22 cellular contexts compared by ENCODE assay signal in the genomic region with DNA sequence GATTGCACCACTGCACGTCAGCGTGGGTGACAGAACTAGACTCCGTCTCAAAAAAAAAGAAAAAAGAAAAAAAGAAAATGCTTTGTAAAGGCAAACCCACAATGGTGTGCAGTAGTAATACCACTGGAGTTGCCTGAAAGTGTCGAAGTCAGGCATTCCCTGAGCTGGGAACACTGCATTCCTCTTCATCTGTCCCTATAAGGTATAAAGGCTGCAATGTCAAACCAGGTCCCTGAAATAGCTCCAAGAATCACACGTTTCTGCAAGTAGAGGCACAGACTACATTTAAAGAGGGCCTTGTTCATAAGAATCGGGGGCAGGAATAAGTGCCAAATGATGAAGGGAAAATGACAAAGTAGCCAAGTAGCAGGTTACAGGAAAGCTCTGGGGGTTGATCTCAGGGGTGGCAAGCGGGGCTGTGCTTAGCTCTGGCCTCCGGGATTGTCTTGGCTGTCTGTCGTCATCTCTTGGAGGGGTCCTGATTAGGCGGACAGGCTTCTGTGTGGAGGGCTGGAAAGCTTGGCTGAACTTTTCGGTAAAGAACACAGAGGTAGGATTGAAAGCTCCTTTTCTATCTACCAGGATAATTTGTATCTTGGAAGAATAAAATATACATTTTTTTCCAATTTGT.
"Had no signal": no experiment of that assay in that cellular context is flagged by ENCODE, and none has a peak within 500 bp of the region (broad histone marks: within the 10 kb centered on the region; RNA-seq: fewer than 3 reads in every experiment).

No MANE protein-coding gene starts in this region.

- H3K27ac Mint-ChIP-seq: dendritic cell treated with granulocyte-macrophage colony-stimulating factor and Interleukin-4, amounts not matched to agents 40 ng/mL and 50 ng/mL, for 4 days; endodermal cell; nephron progenitor cell had no signal

- H3K27ac ChIP-seq: colonic mucosa, epithelial cell of prostate, gastrocnemius medialis, right lobe of liver, stomach, tibial nerve, upper lobe of left lung had no signal

- H3K4me3 ChIP-seq: colonic mucosa, gastrocnemius medialis, lung, right lobe of liver, stomach, tibial nerve, upper lobe of left lung had no signal

- H3K4me3 Mint-ChIP-seq: dendritic cell treated with granulocyte-macrophage colony-stimulating factor and Interleukin-4, amounts not matched to agents 40 ng/mL and 50 ng/mL, for 4 days; endodermal cell; naive thymus-derived CD8-positive, alpha-beta T cell; nephron progenitor cell had no signal

- H3K27me3 ChIP-seq: colonic mucosa, gastrocnemius medialis, right lobe of liver, stomach, tibial nerve, upper lobe of left lung had no signal

- H3K36me3 ChIP-seq: colonic mucosa, gastrocnemius medialis, right lobe of liver, stomach, tibial nerve, upper lobe of left lung had no signal

- H3K4me1 ChIP-seq: colonic mucosa, gastrocnemius medialis, right lobe of liver, tibial nerve, upper lobe of left lung had no signal

- DNase-seq: colonic mucosa; effector CD8-positive, alpha-beta T cell; endodermal cell; foreskin fibroblast; gastrocnemius medialis; mesenchymal stem cell; naive thymus-derived CD8-positive, alpha-beta T cell; nephron progenitor cell; nucleus accumbens; posterior cingulate gyrus; right lobe of liver; small intestine; stimulated activated CD4-positive, alpha-beta T cell treated with anti-CD3 and anti-CD28 coated beads, Interleukin-15, amount 100 ng/mL, for 24 hours; stimulated activated CD4-positive, alpha-beta T cell treated with anti-CD3 and anti-CD28 coated beads, Interleukin-2, amount 100 ng/mL, for 48 hours; stimulated activated naive CD4-positive, alpha-beta T cell treated with Interleukin-2 at 50 U/mL for 16 hours; stomach; upper lobe of left lung had no signal

- ATAC-seq: esophagus mucosa; gastrocnemius medialis; naive thymus-derived CD8-positive, alpha-beta T cell; right lobe of liver had no signal

- H3K27me3 Mint-ChIP-seq: naive thymus-derived CD8-positive, alpha-beta T cell had no signal

- H3K9me3 ChIP-seq: colonic mucosa, gastrocnemius medialis, right lobe of liver had no signal
